In the genomic region with DNA sequence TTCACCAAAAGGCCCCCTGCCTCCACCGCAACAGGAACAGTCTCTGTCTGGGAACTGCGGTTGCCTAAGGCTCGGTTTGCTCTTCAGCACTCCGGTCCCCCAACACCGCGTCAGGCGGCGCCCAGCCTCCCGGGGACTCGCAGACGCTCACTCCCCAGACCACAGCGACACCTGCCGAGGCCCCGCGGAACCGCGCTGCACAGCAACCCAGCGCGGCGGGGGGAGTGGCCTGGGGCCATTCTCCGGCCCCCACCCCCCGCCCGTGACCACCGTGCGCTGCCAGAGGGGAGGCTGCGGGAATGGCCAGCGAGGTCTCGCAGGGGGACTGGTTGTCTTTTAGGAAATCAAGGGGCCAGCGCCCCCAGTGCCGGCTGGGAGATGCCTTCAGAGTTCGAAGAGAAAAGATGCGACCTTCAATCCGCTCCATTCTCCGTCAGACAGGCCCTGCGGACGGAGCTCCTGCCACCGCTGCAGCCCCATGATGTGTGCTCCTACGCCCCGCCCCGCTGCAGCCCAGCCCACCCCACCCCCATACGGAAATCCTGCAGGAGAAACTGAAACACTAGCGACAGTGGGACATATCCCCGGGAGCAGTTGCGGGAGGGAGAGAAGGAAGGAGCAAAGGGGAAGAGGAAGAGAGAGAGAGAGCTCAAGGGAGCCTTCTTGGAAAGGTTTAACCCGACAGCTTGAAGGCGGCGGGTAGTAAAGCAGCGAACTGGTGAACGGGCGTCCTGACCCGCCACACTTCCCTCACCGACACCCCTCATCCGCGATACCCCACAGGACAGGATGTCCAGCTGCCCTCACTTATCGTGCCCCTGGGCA, we compare ENCODE assay signal across 8 cellular contexts.
A peak's percentile ranks its signal among the peaks of the same experiment; 100 is the strongest.
DNase-seq lines count a peak whose midpoint lies in the region; FAIRE-seq and TF ChIP-seq lines count a peak whose summit lies in the region.

No MANE protein-coding gene starts in this region.

- peaks cover 15% of the 10 kb centered on the region for H3K4me1 Mint-ChIP-seq in activated naive CD4-positive, alpha-beta T cell treated with anti-CD3 and anti-CD28 coated beads, Interleukin-2, amount 50 U/mL, for 24 hours
- H3K4me1 Mint-ChIP-seq in glutamatergic neuron (ENCODE audit: low read depth, unreplicated experiment) = peaks cover 3% of the 10 kb centered on the region

- H3K79me2 ChIP-seq in osteoblast (ENCODE audit: insufficient read depth, low read length) = no peaks in the 10 kb centered on the region

- DNase-seq in ELF-1 (ENCODE audit: low read depth, low spot score) = peak; percentile 94
- DNase-seq in H54 (ENCODE audit: insufficient read length, low spot score) = peak; percentile 96
- peak; percentile 28 for DNase-seq in LNCaP clone FGC (ENCODE audit: low read depth)
- peak; percentile 82 to 87 for DNase-seq in SJSA1 (ENCODE audit: low read depth in 1 of 2, low spot score in 2 of 2)
- peak; percentile 97 for DNase-seq in glutamatergic neuron
- peak; percentile 95 for DNase-seq in osteoblast (ENCODE audit: insufficient read length, low spot score, missing footprints)
- DNase-seq in testis = peak; percentile 92

- peak overlapping the region; percentile 84 for H3K4me3 Mint-ChIP-seq in activated naive CD4-positive, alpha-beta T cell treated with anti-CD3 and anti-CD28 coated beads, Interleukin-2, amount 50 U/mL, for 24 hours
- peak overlapping the region; percentile 89 for H3K4me3 Mint-ChIP-seq in glutamatergic neuron (ENCODE audit: unreplicated experiment)

- no peak overlapping the region for H3K27ac Mint-ChIP-seq in activated naive CD4-positive, alpha-beta T cell treated with anti-CD3 and anti-CD28 coated beads, Interleukin-2, amount 50 U/mL, for 24 hours
- H3K27ac Mint-ChIP-seq in glutamatergic neuron (ENCODE audit: unreplicated experiment) = peak overlapping the region; percentile 76

- H3K27ac ChIP-seq in SJSA1 (no peak overlapping the region), osteoblast (ENCODE audit: low read depth, low read length) (peak overlapping the region; percentile 44), testis (peak overlapping the region; percentile 88 to 89)

- H3K4me3 ChIP-seq in LNCaP clone FGC (ENCODE audit: low read depth, low read length) (peak overlapping the region; percentile 55), SJSA1 (peak overlapping the region; percentile 45), osteoblast (ENCODE audit: insufficient read depth, low read length) (peak overlapping the region; percentile 85), testis (peak overlapping the region; percentile 57 to 80)

- peak overlapping the region; percentile 98 for H3K4me2 ChIP-seq in osteoblast (ENCODE audit: insufficient read depth, low read length)

- intact Hi-C loops in testis (cut with DNase I; ENCODE audit: low total_unique reads) = no loop called here

- TF ChIP-seq POLR2A in H54 (IDR thresholded peaks at IDR 0.05; ENCODE audit: low read depth, low read length) (peak; percentile 65), testis (IDR thresholded peaks at IDR 0.05) (no peak)

- no peak for FAIRE-seq in H54 (lab: Jason Lieb, UNC)

- H3K36me3 ChIP-seq in SJSA1 = no peaks in the 10 kb centered on the region
- no peaks in the 10 kb centered on the region for H3K36me3 ChIP-seq in osteoblast (ENCODE audit: insufficient read depth, low read length)
- no peaks in the 10 kb centered on the region for H3K36me3 ChIP-seq in testis (ENCODE audit: low read depth, missing control alignments)

- WGBS in testis, 2 donors = 0 to 1% methylated on average over 29 to 44 of the region's 55 CpGs

- no peaks in the 10 kb centered on the region for H3K36me3 Mint-ChIP-seq in activated naive CD4-positive, alpha-beta T cell treated with anti-CD3 and anti-CD28 coated beads, Interleukin-2, amount 50 U/mL, for 24 hours
- H3K36me3 Mint-ChIP-seq in glutamatergic neuron (ENCODE audit: unreplicated experiment) = peaks cover 5% of the 10 kb centered on the region

- peak overlapping the region; percentile 94 for H2AFZ ChIP-seq in osteoblast (ENCODE audit: low read length)

- peaks cover 5% of the 10 kb centered on the region for H3K4me1 ChIP-seq in SJSA1 (replicated peaks)
- peaks cover 11% of the 10 kb centered on the region for H3K4me1 ChIP-seq in osteoblast (ENCODE audit: insufficient read depth, low read length)
- no peaks in the 10 kb centered on the region for H3K4me1 ChIP-seq in testis

- H3K9me3 Mint-ChIP-seq in activated naive CD4-positive, alpha-beta T cell treated with anti-CD3 and anti-CD28 coated beads, Interleukin-2, amount 50 U/mL, for 24 hours = no peaks in the 10 kb centered on the region
- peaks cover 8% of the 10 kb centered on the region for H3K9me3 Mint-ChIP-seq in glutamatergic neuron (ENCODE audit: unreplicated experiment)

- H4K20me1 ChIP-seq in osteoblast (ENCODE audit: insufficient read depth, low read length) = no peaks in the 10 kb centered on the region

- H3K9me3 ChIP-seq in SJSA1 (replicated peaks) = no peaks in the 10 kb centered on the region
- H3K9me3 ChIP-seq in osteoblast (ENCODE audit: low read depth, low read length) = no peaks in the 10 kb centered on the region
- no peaks in the 10 kb centered on the region for H3K9me3 ChIP-seq in testis

- H3K27me3 Mint-ChIP-seq in activated naive CD4-positive, alpha-beta T cell treated with anti-CD3 and anti-CD28 coated beads, Interleukin-2, amount 50 U/mL, for 24 hours = peaks cover 5% of the 10 kb centered on the region
- peaks cover 2% of the 10 kb centered on the region for H3K27me3 Mint-ChIP-seq in glutamatergic neuron (ENCODE audit: unreplicated experiment)

- TF ChIP-seq CTCF in LNCaP clone FGC (IDR thresholded peaks at IDR 0.05; ENCODE audit: control insufficient read depth, extremely low read depth, insufficient read depth) = peak; percentile 97
- peak; percentile 96 for TF ChIP-seq CTCF in glutamatergic neuron (IDR thresholded peaks at IDR 0.05; ENCODE audit: partially characterized antibody, unreplicated experiment)
- peak; percentile 81 for TF ChIP-seq CTCF in osteoblast (IDR thresholded peaks at IDR 0.05; ENCODE audit: extremely low read depth, low read depth, low read length)
- TF ChIP-seq CTCF in testis (IDR thresholded peaks at IDR 0.05) = peak; percentile 86 to 93 (median 88)

- H3K27me3 ChIP-seq in SJSA1 (replicated peaks) (no peaks in the 10 kb centered on the region), osteoblast (ENCODE audit: insufficient read depth, low read length) (peaks cover 16% of the 10 kb centered on the region), testis (no peaks in the 10 kb centered on the region)

Comparison
In these comparisons a context has a peak if more than half of its experiments do, and no peak if none do; other contexts are left out.
1. DNase-seq: peak in every context shown above with its lines; median percentile 97 in glutamatergic neuron; 96 in H54; 95 in osteoblast; 94 in ELF-1; 92 in testis; 84 in SJSA1; 28 in LNCaP clone FGC.